ENCODE assay signal across 20 cellular contexts in the genomic region with DNA sequence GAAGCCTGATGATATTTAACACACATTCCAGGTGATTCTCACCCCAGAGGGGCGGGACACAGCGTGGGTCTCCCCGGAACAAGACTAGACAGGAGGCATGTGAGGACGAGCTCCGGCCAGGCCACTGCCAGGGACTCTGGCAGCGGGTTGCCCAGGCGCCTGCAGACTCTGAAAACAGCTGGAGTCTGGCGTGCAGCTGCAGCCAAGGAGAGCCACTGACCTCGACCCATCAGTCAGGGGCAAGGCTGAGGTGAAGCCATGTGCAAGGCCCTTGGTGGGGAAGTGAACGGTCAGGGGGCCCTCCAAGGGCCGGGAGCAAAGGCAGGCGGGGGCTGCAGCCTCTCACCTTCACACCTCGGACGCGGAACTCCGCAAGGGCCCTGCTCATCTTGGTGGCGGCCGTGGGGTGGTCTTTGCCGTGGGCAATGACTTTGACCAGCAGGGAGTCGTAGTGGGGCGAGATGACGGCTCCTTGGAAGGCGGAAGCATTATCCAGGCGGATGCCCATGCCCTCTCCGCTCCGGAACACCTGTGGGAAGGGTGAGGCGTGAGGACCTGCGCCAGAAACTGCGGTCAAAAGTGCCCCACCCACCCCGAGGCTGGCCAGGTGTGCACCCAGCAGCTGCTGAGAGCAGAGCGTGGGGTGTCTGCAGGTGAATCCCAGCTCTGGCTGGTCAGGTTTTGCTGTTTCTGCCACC.
"Had no signal": no experiment of that assay in that cellular context is flagged by ENCODE, and none has a peak within 500 bp of the region (broad histone marks: within the 10 kb centered on the region; RNA-seq: fewer than 3 reads in every experiment).

No MANE protein-coding gene starts in this region.

- H3K36me3 ChIP-seq: prostate gland had no signal

- FAIRE-seq: frontal cortex had no signal

- H3K9me3 ChIP-seq: left lung, prostate gland, testis, upper lobe of left lung had no signal

- ATAC-seq: left lung, right cardiac atrium, T-cell had no signal

- H3K27me3 ChIP-seq: dorsolateral prefrontal cortex, left lung, testis, upper lobe of left lung had no signal

- DNase-seq: activated B cell treated with CpG ODN at 0.5 μM for 24 hours; activated CD4-positive, alpha-beta memory T cell treated with anti-CD3 and anti-CD28 coated beads for 36 hours; activated CD4-positive, alpha-beta T cell treated with anti-CD3 and anti-CD28 coated beads for 4 hours; activated T-cell treated with anti-CD3 and anti-CD28 coated beads for 4 hours; dorsolateral prefrontal cortex; hypothalamus; islet precursor cell; mammary epithelial cell; naive B cell; stimulated activated CD4-positive, alpha-beta T cell treated with anti-CD3 and anti-CD28 coated beads, Interleukin-15, amount 100 ng/mL, for 24 hours; stimulated activated CD4-positive, alpha-beta T cell treated with anti-CD3 and anti-CD28 coated beads, Interleukin-4, amount 100 ng/mL, for 1 hour; T-cell; T-helper 9 cell; testis had no signal

- H3K4me3 ChIP-seq: dorsolateral prefrontal cortex, left lung, prostate gland, skin epidermis, testis, upper lobe of left lung had no signal

- H3K4me1 ChIP-seq: prostate gland, testis, upper lobe of left lung had no signal

- H3K27ac ChIP-seq: left lung, prostate gland, testis, upper lobe of left lung had no signal
